ENCODE assay signal across 18 cellular contexts in genomic region chr1:56068908-56069307, GRCh38.
DNase-seq lines count a peak whose midpoint lies in the region; ATAC-seq, FAIRE-seq and TF ChIP-seq lines count a peak whose summit lies in the region.
"Had no signal": no experiment of that assay in that cellular context is flagged by ENCODE, and none has a peak within 500 bp of the region (broad histone marks: within the 10 kb centered on the region; RNA-seq: fewer than 3 reads in every experiment).

No MANE protein-coding gene starts in this region.

- no peak for DNase-seq in H54 (ENCODE audit: insufficient read length, low spot score)
- DNase-seq in SK-N-SH, result no peak
- DNase-seq in fibroblast of mammary gland (ENCODE audit: low read depth), result peak; percentile 84
- DNase-seq in smooth muscle cell (lab: John Stamatoyannopoulos, UW; ENCODE audit: unreplicated experiment), result no peak
- no peak for DNase-seq in SHP77 (lab: John Stamatoyannopoulos, UW)
- no peak for DNase-seq in foreskin melanocyte
- DNase-seq: activated effector memory CD4-positive, alpha-beta T cell treated with Interleukin-2 at 50 U/mL for 16 hours; lower lobe of right lung; NCI-H187; NCI-H446; T-helper 9 cell; thyroid gland had no signal

- H3K79me2 ChIP-seq in SK-N-SH (ENCODE audit: insufficient read depth) (no peaks in the 10 kb centered on the region), smooth muscle cell (ENCODE audit: low read depth) (no peaks in the 10 kb centered on the region)

- 10% methylated on average over 1 of the region's 1 CpG for WGBS in SK-N-SH (ENCODE audit: low lambda C conversion rate)
- 23% methylated on average over 1 of the region's 1 CpG for WGBS in smooth muscle cell (ENCODE audit: low lambda C conversion rate)

- H3F3A ChIP-seq in SK-N-SH (replicated peaks; ENCODE audit: insufficient read depth) (no peaks in the 10 kb centered on the region), smooth muscle cell (ENCODE audit: low read depth) (no peaks in the 10 kb centered on the region)

- FAIRE-seq in H54 (lab: Jason Lieb, UNC), result peak; percentile 83
- FAIRE-seq: GM18507, GM19239 had no signal

- CTCF ChIA-PET in SK-N-SH (lab: Yijun Ruan, JAX), result interaction anchor here (0.7 kb wide), 1 partner anchor 36 kb away, joined by 3 read pairs; no protein-coding TSS in a partner anchor

- H2AFZ ChIP-seq in SK-N-SH (ENCODE audit: low read depth), result no peak overlapping the region
- H2AFZ ChIP-seq in smooth muscle cell (ENCODE audit: low read depth), result no peak overlapping the region

- H3K36me3 ChIP-seq in SK-N-SH (replicated peaks in 1 of 2; ENCODE audit: control insufficient read depth in 1 of 2, insufficient read depth in 2 of 2, low read length in 1 of 2) (no peaks in the 10 kb centered on the region), smooth muscle cell (ENCODE audit: low read depth) (no peaks in the 10 kb centered on the region)
- H3K36me3 ChIP-seq: BLaER1 treated with 17β-estradiol and CSF1 and Interleukin-3, amounts not matched to agents 10 nM and 100 nM; lower lobe of right lung; SJSA1; thyroid gland had no signal

- no peak overlapping the region for H3K9ac ChIP-seq in SK-N-SH
- H3K9ac ChIP-seq in smooth muscle cell (ENCODE audit: low read depth), result no peak overlapping the region
- H3K9ac ChIP-seq: BLaER1 treated with 17β-estradiol and CSF1 and Interleukin-3, amounts not matched to agents 10 nM and 100 nM had no signal

- H3K4me1 ChIP-seq in SK-N-SH (ENCODE audit: control insufficient read depth in 1 of 2, insufficient read depth in 2 of 2, low read depth in 1 of 2, low read length in 1 of 2), result peaks cover 0 to 4% of the 10 kb centered on the region in 2 experiments; a peak in 1 of 4 replicates
- peaks cover 4% of the 10 kb centered on the region for H3K4me1 ChIP-seq in smooth muscle cell (ENCODE audit: low read depth)

- no peak for ATAC-seq in HG03565 (IDR thresholded peaks at IDR 0.05; ENCODE audit: unreplicated experiment)
- ATAC-seq in HG03354 (IDR thresholded peaks at IDR 0.05; ENCODE audit: poor library complexity, severe bottlenecking, unreplicated experiment), result no peak
- ATAC-seq: lower lobe of right lung had no signal

- TF ChIP-seq POLR2A in H54 (IDR thresholded peaks at IDR 0.05; ENCODE audit: low read depth, low read length), result no peak

- peak in 1 of 2 experiments; percentile 48; a peak in 1 of 4 replicates for TF ChIP-seq EP300 in SK-N-SH (IDR thresholded peaks at IDR 0.05; ENCODE audit: borderline replicate concordance in 1 of 2, low read depth in 1 of 2, low read length in 1 of 2)

- H4K20me1 ChIP-seq in SK-N-SH (ENCODE audit: insufficient read depth) (no peaks in the 10 kb centered on the region), smooth muscle cell (ENCODE audit: low read depth) (no peaks in the 10 kb centered on the region)
- H4K20me1 ChIP-seq: BLaER1 treated with 17β-estradiol and CSF1 and Interleukin-3, amounts not matched to agents 10 nM and 100 nM had no signal

- TF ChIP-seq RAD21 in SK-N-SH (IDR thresholded peaks at IDR 0.05; ENCODE audit: low read length), result no peak

- H3K27ac ChIP-seq in SK-N-SH (ENCODE audit: low read depth in 2 of 2, low read length in 1 of 2) (peak overlapping the region in 1 of 2 experiments; percentile 47; a peak in 2 of 4 replicates), smooth muscle cell (ENCODE audit: low read depth) (no peak overlapping the region)
- H3K27ac ChIP-seq: BLaER1 treated with 17β-estradiol and CSF1 and Interleukin-3, amounts not matched to agents 10 nM and 100 nM; lower lobe of right lung; SJSA1; thyroid gland had no signal

- POLR2A ChIA-PET in SK-N-SH (lab: Yijun Ruan, JAX), result no interaction called here

- H3K27me3 ChIP-seq in SK-N-SH (ENCODE audit: insufficient read depth) (no peaks in the 10 kb centered on the region), smooth muscle cell (ENCODE audit: low read depth) (no peaks in the 10 kb centered on the region)
- H3K27me3 ChIP-seq: BLaER1 treated with 17β-estradiol and CSF1 and Interleukin-3, amounts not matched to agents 10 nM and 100 nM; SJSA1; thyroid gland had no signal

- H3K4me3 ChIP-seq in SK-N-SH (ENCODE audit: low read depth in 2 of 2, low read length in 1 of 2) (no peak overlapping the region), fibroblast of mammary gland (ENCODE audit: control insufficient read depth, low read depth, low read length) (no peak overlapping the region), smooth muscle cell (no peak overlapping the region)
- H3K4me3 ChIP-seq: BLaER1 treated with 17β-estradiol and CSF1 and Interleukin-3, amounts not matched to agents 10 nM and 100 nM; lower lobe of right lung; SJSA1; thyroid gland had no signal

- H3K9me2 ChIP-seq in SK-N-SH, result no peaks in the 10 kb centered on the region

- no peak for TF ChIP-seq CTCF in SK-N-SH (IDR thresholded peaks at IDR 0.05)
- TF ChIP-seq CTCF in fibroblast of mammary gland (conservative IDR thresholded peaks at IDR 0.05; ENCODE audit: control insufficient read depth, insufficient read depth, low read depth, low read length), result no peak
- TF ChIP-seq CTCF in smooth muscle cell (IDR thresholded peaks at IDR 0.05; ENCODE audit: borderline replicate concordance, insufficient read depth, poor library complexity, severe bottlenecking), result no peak

- H3K9me3 ChIP-seq in SK-N-SH (no peaks in the 10 kb centered on the region), smooth muscle cell (replicated peaks; ENCODE audit: low read depth) (no peaks in the 10 kb centered on the region)
- H3K9me3 ChIP-seq: BLaER1 treated with 17β-estradiol and CSF1 and Interleukin-3, amounts not matched to agents 10 nM and 100 nM; lower lobe of right lung; SJSA1; thyroid gland had no signal

- H3K4me2 ChIP-seq in SK-N-SH, result 0 out of 2 replicates have a peak overlapping the region, but pooled peaks have one; percentile 12
- peak overlapping the region; percentile 28 for H3K4me2 ChIP-seq in smooth muscle cell

TF ChIP-seq in SK-N-SH, 30 proteins besides CTCF, POLR2A, EP300 and RAD21 (continues in another document):
- TF ChIP-seq SIN3A (IDR thresholded peaks at IDR 0.05; ENCODE audit: borderline replicate concordance, low read depth, low read length) (no peak), FOSL2 (IDR thresholded peaks at IDR 0.05; ENCODE audit: borderline replicate concordance, low read depth) (peak; percentile 79), ELF1 (IDR thresholded peaks at IDR 0.05) (no peak), USF1 (IDR thresholded peaks at IDR 0.05; ENCODE audit: borderline replicate concordance, low read depth) (no peak), MEF2A (IDR thresholded peaks at IDR 0.05; ENCODE audit: borderline replicate concordance, low read depth) (peak; percentile 44; the same call in 1 of the 2 replicates), TEAD4 (IDR thresholded peaks at IDR 0.05; ENCODE audit: borderline replicate concordance, insufficient read depth) (no peak), FOXM1 (IDR thresholded peaks at IDR 0.05; ENCODE audit: low read depth) (no peak), TCF12 (IDR thresholded peaks at IDR 0.05) (peak; percentile 82), MAX (IDR thresholded peaks at IDR 0.05; ENCODE audit: low read depth) (no peak), NRF1 (IDR thresholded peaks at IDR 0.05; ENCODE audit: low read depth, low read length) (no peak), GATA2 (CRISPR knock-in tag; IDR thresholded peaks at IDR 0.05) (no peak), GABPA (IDR thresholded peaks at IDR 0.05; ENCODE audit: low read depth) (no peak), EZH2phosphoT487 (IDR thresholded peaks at IDR 0.05; ENCODE audit: borderline replicate concordance, low read depth) (no peak), FOXJ3 (CRISPR knock-in tag; IDR thresholded peaks at IDR 0.05) (no peak), SMC3 (IDR thresholded peaks at IDR 0.05; ENCODE audit: low read depth, low read length) (no peak), RCOR1 (IDR thresholded peaks at IDR 0.05; ENCODE audit: low read length) (no peak), CHD2 (IDR thresholded peaks at IDR 0.05; ENCODE audit: low read length, partially characterized antibody) (no peak)
- TF ChIP-seq, protein P1, sequence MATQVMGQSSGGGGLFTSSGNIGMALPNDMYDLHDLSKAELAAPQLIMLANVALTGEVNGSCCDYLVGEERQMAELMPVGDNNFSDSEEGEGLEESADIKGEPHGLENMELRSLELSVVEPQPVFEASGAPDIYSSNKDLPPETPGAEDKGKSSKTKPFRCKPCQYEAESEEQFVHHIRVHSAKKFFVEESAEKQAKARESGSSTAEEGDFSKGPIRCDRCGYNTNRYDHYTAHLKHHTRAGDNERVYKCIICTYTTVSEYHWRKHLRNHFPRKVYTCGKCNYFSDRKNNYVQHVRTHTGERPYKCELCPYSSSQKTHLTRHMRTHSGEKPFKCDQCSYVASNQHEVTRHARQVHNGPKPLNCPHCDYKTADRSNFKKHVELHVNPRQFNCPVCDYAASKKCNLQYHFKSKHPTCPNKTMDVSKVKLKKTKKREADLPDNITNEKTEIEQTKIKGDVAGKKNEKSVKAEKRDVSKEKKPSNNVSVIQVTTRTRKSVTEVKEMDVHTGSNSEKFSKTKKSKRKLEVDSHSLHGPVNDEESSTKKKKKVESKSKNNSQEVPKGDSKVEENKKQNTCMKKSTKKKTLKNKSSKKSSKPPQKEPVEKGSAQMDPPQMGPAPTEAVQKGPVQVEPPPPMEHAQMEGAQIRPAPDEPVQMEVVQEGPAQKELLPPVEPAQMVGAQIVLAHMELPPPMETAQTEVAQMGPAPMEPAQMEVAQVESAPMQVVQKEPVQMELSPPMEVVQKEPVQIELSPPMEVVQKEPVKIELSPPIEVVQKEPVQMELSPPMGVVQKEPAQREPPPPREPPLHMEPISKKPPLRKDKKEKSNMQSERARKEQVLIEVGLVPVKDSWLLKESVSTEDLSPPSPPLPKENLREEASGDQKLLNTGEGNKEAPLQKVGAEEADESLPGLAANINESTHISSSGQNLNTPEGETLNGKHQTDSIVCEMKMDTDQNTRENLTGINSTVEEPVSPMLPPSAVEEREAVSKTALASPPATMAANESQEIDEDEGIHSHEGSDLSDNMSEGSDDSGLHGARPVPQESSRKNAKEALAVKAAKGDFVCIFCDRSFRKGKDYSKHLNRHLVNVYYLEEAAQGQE (IDR thresholded peaks at IDR 0.05; ENCODE audit: low read depth, low read length), result no peak
